1 cellular context compared by ENCODE assay signal in genomic region chrX:134646671-134647070, GRCh38.
TF ChIP-seq lines count a peak whose summit lies in the region.

No MANE protein-coding gene starts in this region.

TF ChIP-seq in HepG2, 621 proteins besides CTCF, POLR2A, EP300 and RAD21:
- TF ChIP-seq PLRG1 (conservative IDR thresholded peaks at IDR 0.05), result no peak
- TF ChIP-seq ZNF674 (CRISPR knock-in tag; IDR thresholded peaks at IDR 0.05; ENCODE audit: low read depth), result no peak
- TF ChIP-seq HINFP (CRISPR knock-in tag; IDR thresholded peaks at IDR 0.05; ENCODE audit: low read depth), result no peak
- TF ChIP-seq FIP1L1 (IDR thresholded peaks at IDR 0.05; ENCODE audit: borderline replicate concordance, insufficient read depth, low read depth, low read length), result no peak
- TF ChIP-seq ZNF639 (CRISPR knock-in tag; conservative IDR thresholded peaks at IDR 0.05), result no peak
- TF ChIP-seq ZNF720 (CRISPR knock-in tag; IDR thresholded peaks at IDR 0.05), result no peak
- TF ChIP-seq SRSF9 (IDR thresholded peaks at IDR 0.05; ENCODE audit: borderline replicate concordance, insufficient read depth, low read depth, low read length, poor library complexity, severe bottlenecking), result no peak
- no peak for TF ChIP-seq CC2D1A (CRISPR knock-in tag; IDR thresholded peaks at IDR 0.05)
- TF ChIP-seq HDAC1 (CRISPR knock-in tag; IDR thresholded peaks at IDR 0.05), result no peak
- TF ChIP-seq PBX3 (CRISPR knock-in tag; IDR thresholded peaks at IDR 0.05; ENCODE audit: borderline replicate concordance), result no peak
- no peak for TF ChIP-seq AFF4 (CRISPR knock-in tag; IDR thresholded peaks at IDR 0.05)
- no peak for TF ChIP-seq ZBTB3 (CRISPR knock-in tag; IDR thresholded peaks at IDR 0.05; ENCODE audit: borderline replicate concordance, low read depth)
- no peak for TF ChIP-seq ZFP1 (CRISPR knock-in tag; IDR thresholded peaks at IDR 0.05)
- TF ChIP-seq HNF4G (IDR thresholded peaks at IDR 0.05; ENCODE audit: borderline replicate concordance, low read depth, low read length), result no peak
- no peak for TF ChIP-seq HNF4G (CRISPR knock-in tag; IDR thresholded peaks at IDR 0.05; ENCODE audit: borderline replicate concordance, low read depth)
- TF ChIP-seq ZKSCAN5 (CRISPR knock-in tag; IDR thresholded peaks at IDR 0.05), result no peak
